ENCODE assay signal across 28 cellular contexts in the genomic region with DNA sequence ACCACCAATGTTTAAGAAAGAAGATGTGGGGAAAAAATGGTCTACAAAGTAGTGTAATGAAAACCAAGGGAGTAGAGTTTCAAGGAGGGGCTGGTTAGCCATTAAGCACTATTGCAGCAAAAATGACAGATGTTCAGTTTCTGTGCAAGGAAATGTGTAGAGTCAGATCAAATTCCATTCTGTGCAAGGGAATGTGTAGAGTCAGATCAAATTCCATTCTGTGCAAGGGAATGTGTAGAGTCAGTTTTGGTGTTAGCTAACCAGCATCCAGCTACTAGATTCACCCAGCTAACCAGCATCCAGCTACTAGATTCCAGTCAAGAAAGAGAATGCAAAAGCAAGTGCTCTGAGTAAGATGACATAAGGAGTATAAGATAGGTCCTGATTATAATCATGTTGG.
"Had no signal": no experiment of that assay in that cellular context is flagged by ENCODE, and none has a peak within 500 bp of the region (broad histone marks: within the 10 kb centered on the region; RNA-seq: fewer than 3 reads in every experiment).

No MANE protein-coding gene starts in this region.

- H3K36me3 Mint-ChIP-seq: activated naive CD8-positive, alpha-beta T cell treated with anti-CD3 and anti-CD28 coated beads for 36 hours; brain; natural killer cell treated with Interleukin-12 subunit alpha and Interleukin-12 subunit beta and Interleukin-15 and Interleukin-18, amount 100 ng/mL, for 72 hours had no signal

- FAIRE-seq: frontal cortex, keratinocyte, TTC549 had no signal

- H3K9me3 ChIP-seq: adrenal gland, lower lobe of right lung, mucosa of descending colon, right lobe of liver, testis, transverse colon had no signal

- H3K27me3 ChIP-seq: adrenal gland, right lobe of liver, testis, transverse colon had no signal

- H3K4me3 ChIP-seq: adrenal gland, lower lobe of right lung, mucosa of descending colon, right lobe of liver, testis, transverse colon had no signal

- H3K9me3 Mint-ChIP-seq: activated naive CD8-positive, alpha-beta T cell treated with anti-CD3 and anti-CD28 coated beads for 36 hours; endodermal cell; T-helper 1 cell treated with Interleukin-12 subunit alpha and Interleukin-12 subunit beta and Interleukin-4 antibody, amounts not matched to agents 30 μg/mL and 1 μg/mL, for 36 hours had no signal

- H3K27ac Mint-ChIP-seq: activated naive CD4-positive, alpha-beta T cell treated with anti-CD3 and anti-CD28 coated beads for 36 hours; activated naive CD8-positive, alpha-beta T cell treated with anti-CD3 and anti-CD28 coated beads for 36 hours; brain; endodermal cell; natural killer cell treated with Interleukin-12 subunit alpha and Interleukin-12 subunit beta and Interleukin-15 and Interleukin-18, amount 100 ng/mL, for 72 hours; T-helper 1 cell treated with Interleukin-12 subunit alpha and Interleukin-12 subunit beta and Interleukin-4 antibody, amounts not matched to agents 30 μg/mL and 1 μg/mL, for 36 hours had no signal

- H3K27ac ChIP-seq: adrenal gland, lower lobe of right lung, right lobe of liver, testis, transverse colon, VCaP had no signal

- DNase-seq: activated CD4-positive, alpha-beta T cell treated with anti-CD3 and anti-CD28 coated beads for 48 hours; activated CD4-positive, alpha-beta T cell treated with anti-CD3 and anti-CD28 coated beads, Interleukin-2, amount 50 U/mL, for 48 hours; activated CD8-positive, alpha-beta memory T cell treated with anti-CD3 and anti-CD28 coated beads for 24 hours; activated effector memory CD4-positive, alpha-beta T cell treated with Interleukin-2 at 50 U/mL for 16 hours; activated naive CD4-positive, alpha-beta T cell treated with anti-CD3 and anti-CD28 coated beads for 36 hours; activated naive CD8-positive, alpha-beta T cell treated with anti-CD3 and anti-CD28 coated beads for 36 hours; adrenal gland; aorta; endodermal cell; glutamatergic neuron; lower lobe of right lung; mesendoderm; mucosa of descending colon; posterior cingulate gyrus; right lobe of liver; stimulated activated CD4-positive, alpha-beta T cell treated with anti-CD3 and anti-CD28 coated beads, Interleukin-12 subunit alpha, Interleukin-12 subunit beta, amount 100 ng/mL, for 4 hours; stimulated activated CD4-positive, alpha-beta T cell treated with anti-CD3 and anti-CD28 coated beads, Interleukin-4, amount 100 ng/mL, for 1 hour; stimulated activated naive CD8-positive, alpha-beta T cell treated with anti-CD3 and anti-CD28 coated beads, Interleukin-15, Interleukin-2, amounts not matched to agents 100 U/mL and 50 U/mL, for 24 hours; T-helper 9 cell; testis; transverse colon had no signal

- H3K4me3 Mint-ChIP-seq: activated naive CD4-positive, alpha-beta T cell treated with anti-CD3 and anti-CD28 coated beads for 36 hours; activated naive CD8-positive, alpha-beta T cell treated with anti-CD3 and anti-CD28 coated beads for 36 hours; brain; endodermal cell; natural killer cell treated with Interleukin-12 subunit alpha and Interleukin-12 subunit beta and Interleukin-15 and Interleukin-18, amount 100 ng/mL, for 72 hours; T-helper 1 cell treated with Interleukin-12 subunit alpha and Interleukin-12 subunit beta and Interleukin-4 antibody, amounts not matched to agents 30 μg/mL and 1 μg/mL, for 36 hours had no signal

- H3K4me1 ChIP-seq: adrenal gland, lower lobe of right lung, right lobe of liver, testis, transverse colon had no signal

- H3K4me1 Mint-ChIP-seq: brain, endodermal cell had no signal

- H3K27me3 Mint-ChIP-seq: activated naive CD8-positive, alpha-beta T cell treated with anti-CD3 and anti-CD28 coated beads for 36 hours; natural killer cell treated with Interleukin-12 subunit alpha and Interleukin-12 subunit beta and Interleukin-15 and Interleukin-18, amount 100 ng/mL, for 72 hours had no signal

- H3K36me3 ChIP-seq: adrenal gland, lower lobe of right lung, right lobe of liver, transverse colon had no signal
